12 cellular contexts compared by ENCODE assay signal in genomic region chr15:54289590-54290136, GRCh38.
DNase-seq lines count a peak whose midpoint lies in the region; ATAC-seq and TF ChIP-seq lines count a peak whose summit lies in the region.
"Had no signal": no experiment of that assay in that cellular context is flagged by ENCODE, and none has a peak within 500 bp of the region (broad histone marks: within the 10 kb centered on the region; RNA-seq: fewer than 3 reads in every experiment).

No MANE protein-coding gene starts in this region.

- TF ChIP-seq CTCF in GM13976 (IDR thresholded peaks at IDR 0.05; ENCODE audit: borderline replicate concordance, control extremely low read depth, extremely low read depth, insufficient read depth, missing control alignments) = no peak

- DNase-seq in GM13976 (ENCODE audit: low spot score) = peak; percentile 15
- no peak for DNase-seq in RKO (ENCODE audit: low spot score)
- DNase-seq in NCI-H510A treated with DMSO at 0.1 percent for 48 hours (lab: John Stamatoyannopoulos, UW) = no peak
- no peak for DNase-seq in SK-N-DZ (ENCODE audit: low spot score)
- no peak for DNase-seq in T-helper 9 cell
- DNase-seq: activated T-cell treated with anti-CD3 and anti-CD28 coated beads, Interleukin-2, amount 50 U/mL, for 1 hour; DMS 273 treated with DMSO at 0.1 percent for 48 hours; NCI-H2171 treated with DMSO at 0.1 percent for 48 hours had no signal

- in situ Hi-C loops in GM13976 (cut with MboI; ENCODE audit: low sequenced_read_pairs, unreplicated experiment) = no loop called here

- ATAC-seq in GM19035 (IDR thresholded peaks at IDR 0.05; ENCODE audit: unreplicated experiment) = peak; percentile 83
- ATAC-seq in HG02852 (IDR thresholded peaks at IDR 0.05; ENCODE audit: unreplicated experiment) = peak; percentile 84
- peak; percentile 70 for ATAC-seq in HG03520 (IDR thresholded peaks at IDR 0.05; ENCODE audit: unreplicated experiment)
- ATAC-seq: activated CD4-positive, CD25-positive, alpha-beta regulatory T cell treated with anti-CD3 and anti-CD28 coated beads, Interleukin-2, amount 50 U/mL, for 24 hours had no signal
